Comparison of ENCODE assay signal across 18 cellular contexts in genomic region chr15:58243083-58243482, GRCh38.
DNase-seq lines count a peak whose midpoint lies in the region; ATAC-seq and TF ChIP-seq lines count a peak whose summit lies in the region.
"Had no signal": no experiment of that assay in that cellular context is flagged by ENCODE, and none has a peak within 500 bp of the region (broad histone marks: within the 10 kb centered on the region; RNA-seq: fewer than 3 reads in every experiment).

No MANE protein-coding gene starts in this region.

- peak overlapping the region; percentile 39 for H3K27ac Mint-ChIP-seq in glutamatergic neuron (ENCODE audit: unreplicated experiment)
- H3K27ac Mint-ChIP-seq: CD4-positive, CD25-positive, alpha-beta regulatory T cell had no signal

- H3K36me3 Mint-ChIP-seq in glutamatergic neuron (ENCODE audit: unreplicated experiment), result peaks cover 11% of the 10 kb centered on the region
- H3K36me3 Mint-ChIP-seq: CD4-positive, CD25-positive, alpha-beta regulatory T cell had no signal

- POLR2A ChIA-PET in HEK293 (lab: Yijun Ruan, JAX), result no interaction called here

- DNase-seq in NCI-H1694 treated with DMSO at 0.1 percent for 48 hours (lab: John Stamatoyannopoulos, UW) (peak; percentile 84), NCI-H69 (lab: John Stamatoyannopoulos, UW) (peak; percentile 99), glutamatergic neuron (no peak), GM19238 (ENCODE audit: insufficient read length, low spot score) (no peak), OCI-M1 (lab: John Stamatoyannopoulos, UW) (no peak), D341Med (ENCODE audit: low spot score) (no peak)
- DNase-seq: activated CD4-positive, alpha-beta T cell treated with anti-CD3 and anti-CD28 coated beads, Interleukin-2, amount 50 U/mL, for 1 hour; activated T-cell treated with anti-CD3 and anti-CD28 coated beads, Interleukin-2, amount 50 U/mL, for 48 hours; CD4-positive, CD25-positive, alpha-beta regulatory T cell; cerebellar nuclear complex; gastrocnemius medialis; GM23248; MM.1S; stimulated activated naive CD4-positive, alpha-beta T cell; T-helper 9 cell; upper lobe of left lung had no signal

- no peak overlapping the region for H3K27ac ChIP-seq in HEK293 (ENCODE audit: extremely low read depth, low read depth, low read length)
- H3K27ac ChIP-seq: GM23248, upper lobe of left lung had no signal

- CTCF ChIA-PET in HEK293 (lab: Yijun Ruan, JAX), result no interaction called here

- peak overlapping the region; percentile 11 for H3K4me3 Mint-ChIP-seq in glutamatergic neuron (ENCODE audit: unreplicated experiment)
- H3K4me3 Mint-ChIP-seq: CD4-positive, CD25-positive, alpha-beta regulatory T cell had no signal

- H3K9me3 ChIP-seq in HEK293 (ENCODE audit: control insufficient read depth, insufficient read depth, low read depth, low read length), result no peaks in the 10 kb centered on the region
- H3K9me3 ChIP-seq: gastrocnemius medialis, upper lobe of left lung had no signal

- ATAC-seq in GM21390 (IDR thresholded peaks at IDR 0.05; ENCODE audit: unreplicated experiment), result no peak
- ATAC-seq: gastrocnemius medialis had no signal

- H3K27me3 Mint-ChIP-seq in glutamatergic neuron (ENCODE audit: unreplicated experiment), result peaks cover 9% of the 10 kb centered on the region

- peaks cover 19% of the 10 kb centered on the region for H3K4me1 Mint-ChIP-seq in glutamatergic neuron (ENCODE audit: low read depth, unreplicated experiment)

- no peak overlapping the region for H3K4me3 ChIP-seq in HEK293 (ENCODE audit: low read depth, low read length)
- H3K4me3 ChIP-seq: gastrocnemius medialis, GM23248, upper lobe of left lung had no signal

- H3K36me3 ChIP-seq in HEK293 (ENCODE audit: control insufficient read depth in 2 of 2, insufficient read depth in 1 of 2, low read length in 2 of 2), result no peaks in the 10 kb centered on the region
- H3K36me3 ChIP-seq: gastrocnemius medialis, upper lobe of left lung had no signal

- no peak for TF ChIP-seq CTCF in HEK293 (tag by site-specific recombination; IDR thresholded peaks at IDR 0.05)
- TF ChIP-seq CTCF in glutamatergic neuron (IDR thresholded peaks at IDR 0.05; ENCODE audit: partially characterized antibody, unreplicated experiment), result no peak

- H3K4me1 ChIP-seq in HEK293 (ENCODE audit: control insufficient read depth, insufficient read depth, low read length), result no peaks in the 10 kb centered on the region

- H3K9me3 Mint-ChIP-seq in glutamatergic neuron (ENCODE audit: unreplicated experiment), result peaks cover 6% of the 10 kb centered on the region
- H3K9me3 Mint-ChIP-seq: CD4-positive, CD25-positive, alpha-beta regulatory T cell had no signal

TF ChIP-seq in HEK293, 187 proteins besides CTCF, POLR2A, EP300 and RAD21:
- TF ChIP-seq FEZF1 (tag by site-specific recombination; IDR thresholded peaks at IDR 0.05) (0 out of 2 replicates have a peak, but pooled peaks have one; percentile 34), ZNF366 (tag by site-specific recombination; conservative IDR thresholded peaks at IDR 0.05) (no peak)

Comparison
In these comparisons a context has a peak if more than half of its experiments do, and no peak if none do; other contexts are left out.
1. DNase-seq: peak in NCI-H1694 treated with DMSO at 0.1 percent for 48 hours (single experiment) and NCI-H69 (single experiment); none in glutamatergic neuron (single experiment), GM19238 (single experiment), OCI-M1 (single experiment) and D341Med (single experiment).